8 cellular contexts compared by ENCODE assay signal in the genomic region with DNA sequence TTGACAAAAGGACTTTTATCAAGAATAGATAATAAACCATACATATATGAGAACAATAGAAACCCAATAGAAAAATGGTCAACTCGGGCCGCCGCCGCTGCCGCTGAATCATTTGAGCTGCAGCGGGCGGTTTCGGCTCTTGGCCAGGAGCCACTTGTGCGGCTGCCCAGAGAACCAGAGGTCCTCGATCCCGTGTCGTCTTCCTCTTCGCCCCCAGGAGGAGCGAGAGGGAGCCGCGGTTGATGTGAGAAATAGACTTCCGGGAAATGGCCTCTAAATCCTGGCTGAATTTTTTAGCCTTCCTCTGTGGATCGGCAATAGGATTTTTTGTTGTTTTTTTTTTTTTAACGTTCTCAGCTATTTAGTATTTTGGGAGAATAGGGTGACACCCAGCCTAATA. TPM values are rescaled to one million over a fixed set of nuclear protein-coding genes. Genes with fewer than 3 reads are reported as not detected.
DNase-seq lines count a peak whose midpoint lies in the region; ATAC-seq and TF ChIP-seq lines count a peak whose summit lies in the region.

No MANE protein-coding gene starts in this region.

- 0% methylated on average over 7 of the region's 19 CpGs; no CpG with 5 or more reads in 1 of the 2 experiments for WGBS in IMR-90 (ENCODE audit: extremely low coverage in 2 of 2, insufficient read length in 1 of 2), 2 experiments

- TF ChIP-seq CTCF in IMR-90 (conservative IDR thresholded peaks at IDR 0.05; ENCODE audit: low read depth, low read length) (0 out of 2 replicates have a peak, but pooled peaks have one; percentile 17), coronary artery (IDR thresholded peaks at IDR 0.05) (no peak)

- no peak overlapping the region for H2BK120ac ChIP-seq in IMR-90 (ENCODE audit: low read depth, low read length)

- no peak overlapping the region for H3K9ac ChIP-seq in IMR-90 (ENCODE audit: low read depth, low read length)

- H4K91ac ChIP-seq in IMR-90 (ENCODE audit: insufficient read depth, low read depth, low read length), result no peak overlapping the region

- intact Hi-C loops in IMR-90 (cut with micrococcal nuclease), result no loop called here

- H3K4ac ChIP-seq in IMR-90 (ENCODE audit: low read depth, low read length), result no peak overlapping the region

- no peak overlapping the region for H3K56ac ChIP-seq in IMR-90 (ENCODE audit: extremely low read depth, insufficient read depth, low read length)

- H2AK9ac ChIP-seq in IMR-90 (replicated peaks; ENCODE audit: low read depth, low read length, poor library complexity), result no peak overlapping the region

- peak overlapping the region; percentile 70; the same call in 1 of the 2 replicates for H3K23ac ChIP-seq in IMR-90 (ENCODE audit: low read depth, low read length)

- DNase-seq in activated effector memory CD4-positive, alpha-beta T cell treated with anti-CD3 and anti-CD28 coated beads, Interleukin-2, amount 50 U/mL, for 16 hours, result peak; percentile 72
- DNase-seq in activated effector memory CD4-positive, alpha-beta T cell treated with Interleukin-2 at 50 U/mL for 16 hours, result no peak
- DNase-seq in IMR-90, result peak; percentile 70
- peak; percentile 57 for DNase-seq in SK-N-DZ (ENCODE audit: low spot score)
- DNase-seq in coronary artery (ENCODE audit: low spot score), result no peak
- peak; percentile 80 for DNase-seq in kidney tubule cell (ENCODE audit: low spot score)
- DNase-seq in stimulated activated CD4-positive, alpha-beta T cell treated with anti-CD3 and anti-CD28 coated beads, Interleukin-1b, Interleukin-23, amount 100 ng/mL, for 48 hours, result peak; percentile 14
- DNase-seq in SW 1271 (lab: John Stamatoyannopoulos, UW), result no peak

- ATAC-seq in IMR-90 (ENCODE audit: low read depth), result peak; percentile 67

- no peaks in the 10 kb centered on the region for H4K20me1 ChIP-seq in IMR-90 (ENCODE audit: insufficient read depth, low read length)

- no peaks in the 10 kb centered on the region; the same call in 1 of the 2 replicates for H3K27me3 ChIP-seq in IMR-90 (ENCODE audit: control insufficient read depth, insufficient read depth, low read length)

- H3K4me2 ChIP-seq in IMR-90 (ENCODE audit: low read depth, low read length), result peak overlapping the region; percentile 70

- H3K27ac ChIP-seq in IMR-90 (ENCODE audit: insufficient read depth, low read length) (no peak overlapping the region), coronary artery (no peak overlapping the region)

- dilution Hi-C loops in IMR-90 (cut with HindIII; ENCODE audit: low sequenced_read_pairs, unreplicated experiment), result no loop called here

- no peaks in the 10 kb centered on the region for H3K79me1 ChIP-seq in IMR-90 (ENCODE audit: low read depth in 1 of 2, low read length in 2 of 2)

- no TSS peak for BruUV-seq in IMR-90 (replicated peaks; lab: Mats Ljungman, UMichigan)

- H3K9me1 ChIP-seq in IMR-90 (ENCODE audit: insufficient read depth, low read length), result no peaks in the 10 kb centered on the region

- H2AK5ac ChIP-seq in IMR-90 (ENCODE audit: low read depth, low read length), result no peak overlapping the region

- no peaks in the 10 kb centered on the region for H3K9me3 ChIP-seq in IMR-90 (ENCODE audit: control insufficient read depth, insufficient read depth, low read length)

- TF ChIP-seq POLR2A in IMR-90 (IDR thresholded peaks at IDR 0.05; ENCODE audit: low read depth, low read length), result no peak

- H3K14ac ChIP-seq in IMR-90 (replicated peaks; ENCODE audit: low read depth, low read length), result no peak overlapping the region

- in situ Hi-C loops in IMR-90 (cut with MboI; ENCODE audit: low sequenced_read_pairs), result no loop called here

- H3K36me3 ChIP-seq in IMR-90 (ENCODE audit: control insufficient read depth, insufficient read depth, low read length), result no peaks in the 10 kb centered on the region

- H3K4me3 ChIP-seq in IMR-90 (ENCODE audit: insufficient read depth, low read depth, low read length), result peak overlapping the region; percentile 26
- peak overlapping the region; percentile 56 for H3K4me3 ChIP-seq in coronary artery

- POLR2A ChIA-PET in IMR-90 (lab: Charles Lee; ENCODE audit: unreplicated experiment), result no interaction called here

- H3K4me1 ChIP-seq in IMR-90 (ENCODE audit: control insufficient read depth, insufficient read depth, low read length), result 0 out of 2 replicates have a peak, but pooled peaks cover 1% of the 10 kb centered on the region

- no peak overlapping the region for H2BK20ac ChIP-seq in IMR-90 (ENCODE audit: low read depth, low read length)

- no peak overlapping the region for H3K18ac ChIP-seq in IMR-90 (ENCODE audit: low read depth, low read length)

- H4K5ac ChIP-seq in IMR-90 (ENCODE audit: low read depth, low read length), result no peak overlapping the region

- peak overlapping the region; percentile 57 for H2AFZ ChIP-seq in IMR-90 (replicated peaks; ENCODE audit: low read length, poor library complexity)

- no peak overlapping the region for H2BK5ac ChIP-seq in IMR-90 (ENCODE audit: low read depth, low read length, poor library complexity, severe bottlenecking)

- CTCF ChIA-PET in IMR-90 (lab: Yijun Ruan, JAX), result interaction anchor here (0.5 to 1.0 kb wide), 2 partner anchors 18 to 26 kb away, joined by 3 read pairs; no protein-coding TSS in a partner anchor

- no peak overlapping the region for H4K8ac ChIP-seq in IMR-90 (ENCODE audit: low read depth in 2 of 2, low read length in 2 of 2)

- no peak for TF ChIP-seq RAD21 in IMR-90 (IDR thresholded peaks at IDR 0.05; ENCODE audit: low read length)

- H2BK15ac ChIP-seq in IMR-90 (ENCODE audit: low read depth, low read length), result no peak overlapping the region

TF ChIP-seq in IMR-90, 13 proteins besides CTCF, POLR2A, EP300 and RAD21:
- no peak for TF ChIP-seq SMC3 (IDR thresholded peaks at IDR 0.05; ENCODE audit: low read depth, low read length)
- peak; percentile 33; the same call in 1 of the 2 replicates for TF ChIP-seq MAZ (IDR thresholded peaks at IDR 0.05; ENCODE audit: borderline replicate concordance, low read depth, low read length)
TF ChIP-seq in IMR-90: peak in this region for 1.

RNA-seq across cellular contexts. Expression of gene CPSF6, which starts 44.8 kb away (rescaled TPM):
- 9.1 and 13.9 TPM in 2 replicates for total RNA-seq in IMR-90 (2012; rRNA removed)
- polyA plus RNA-seq in IMR-90 (2012; rRNA removed), result 39.3 and 40.7 TPM in 2 replicates
- polyA plus RNA-seq in IMR-90 (2012; cell fraction: cytosol; rRNA removed), result 6.3 and 19.2 TPM in 2 replicates
- 33.6 and 40.9 TPM in 2 replicates for polyA plus RNA-seq in IMR-90 (2012; cell fraction: nucleus; rRNA removed; ENCODE audit: low replicate concordance)
- 72.8 and 77.5 TPM in 2 replicates for polyA plus RNA-seq in SK-N-DZ (2014; cell fraction: cytosol; rRNA removed)
- polyA plus RNA-seq in SK-N-DZ (2014; cell fraction: nucleus; rRNA removed), result 245 and 309 TPM in 2 replicates

Comparison
In these comparisons a context has a peak if more than half of its experiments do, and no peak if none do; other contexts are left out.
1. DNase-seq: peak in activated effector memory CD4-positive, alpha-beta T cell treated with anti-CD3 and anti-CD28 coated beads, Interleukin-2, amount 50 U/mL, for 16 hours (single experiment), IMR-90 (single experiment), SK-N-DZ (single experiment), kidney tubule cell (single experiment) and stimulated activated CD4-positive, alpha-beta T cell treated with anti-CD3 and anti-CD28 coated beads, Interleukin-1b, Interleukin-23, amount 100 ng/mL, for 48 hours (single experiment); none in activated effector memory CD4-positive, alpha-beta T cell treated with Interleukin-2 at 50 U/mL for 16 hours (single experiment), coronary artery (single experiment) and SW 1271 (0 of 2).